24 cellular contexts compared by ENCODE assay signal in the genomic region with DNA sequence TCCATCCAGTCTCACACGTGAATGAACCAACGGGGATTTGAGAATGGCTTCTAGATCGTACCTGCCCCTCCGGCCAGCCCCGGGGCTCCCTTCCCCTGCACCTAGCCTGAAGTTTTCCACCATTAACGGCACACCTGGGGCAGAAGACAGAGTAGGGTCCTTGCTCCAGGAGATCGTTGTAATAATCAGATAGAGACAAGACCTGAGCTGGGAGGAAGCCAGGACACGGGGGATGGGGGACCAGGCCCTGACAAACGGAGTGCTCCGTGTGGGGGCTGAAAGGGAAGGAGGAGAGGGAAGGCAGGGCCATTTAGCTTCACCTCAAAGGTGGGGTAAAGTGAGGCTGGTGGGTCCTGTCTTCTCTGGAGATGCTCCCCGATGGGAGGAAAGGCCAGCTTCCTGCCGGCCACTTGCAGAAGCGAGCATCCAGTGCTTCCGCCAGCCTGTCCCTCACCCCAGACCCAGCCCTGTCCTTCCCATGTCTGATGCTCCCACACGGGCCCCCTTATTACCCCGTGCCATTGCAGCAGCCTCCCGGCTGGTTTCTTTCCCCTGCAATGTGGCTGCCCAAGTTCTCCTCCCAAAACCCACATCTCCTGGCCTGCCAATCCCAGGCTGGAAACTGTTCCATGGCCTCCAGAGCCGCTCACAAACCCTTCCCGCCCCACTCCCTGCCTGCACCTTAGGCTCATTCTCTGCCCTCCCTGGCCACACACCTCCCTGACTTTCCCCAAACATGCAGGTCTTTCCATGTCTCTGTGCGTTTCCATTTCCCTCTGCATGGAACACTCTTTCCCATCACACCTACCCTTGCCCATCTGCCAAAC.
DNase-seq lines count a peak whose midpoint lies in the region; ATAC-seq and TF ChIP-seq lines count a peak whose summit lies in the region.
"Had no signal": no experiment of that assay in that cellular context is flagged by ENCODE, and none has a peak within 500 bp of the region (broad histone marks: within the 10 kb centered on the region; RNA-seq: fewer than 3 reads in every experiment).

No MANE protein-coding gene starts in this region.

- no peak for DNase-seq in activated naive CD4-positive, alpha-beta T cell treated with anti-CD3 and anti-CD28 coated beads, Interleukin-2, amount 10 ng/mL, durations not matched to agents 7 days and 5 days
- no peak for DNase-seq in activated naive CD4-positive, alpha-beta T cell (lab: John Stamatoyannopoulos, UW)
- no peak for DNase-seq in WTC11 (ENCODE audit: low spot score)
- peak; percentile 68 for DNase-seq in spleen
- DNase-seq in NCI-H526 (lab: John Stamatoyannopoulos, UW), result no peak
- DNase-seq: activated CD4-positive, alpha-beta T cell treated with anti-CD3 and anti-CD28 coated beads for 36 hours; activated CD8-positive, alpha-beta memory T cell treated with anti-CD3 and anti-CD28 coated beads, Interleukin-2, amount 10 ng/mL, durations not matched to agents 7 days and 5 days; effector CD4-positive, alpha-beta T cell; esophagus squamous epithelium; GDM1; GOT3; immature natural killer cell; lower lobe of right lung; naive B cell; NCI-H1417 treated with DMSO at 0.1 percent for 48 hours; NCI-H2227 treated with DMSO at 0.1 percent for 48 hours; PC-3; small intestine; stimulated activated CD4-positive, alpha-beta T cell treated with anti-CD3 and anti-CD28 coated beads, Interleukin-4, amount 100 ng/mL, for 24 hours had no signal

- TF ChIP-seq CTCF in WTC11 (IDR thresholded peaks at IDR 0.05) (no peak), spleen (IDR thresholded peaks at IDR 0.05 in 8 of 11, conservative IDR thresholded peaks at IDR 0.05 in 3 of 11) (no peak)

- H3K27me3 ChIP-seq in layer of hippocampus (ENCODE audit: control insufficient read depth, insufficient read depth, low read length) (no peaks in the 10 kb centered on the region), spleen (replicated peaks in 1 of 7) (peaks cover 0 to 36% (median 0%) of the 10 kb centered on the region in 7 donors)

- H3K27ac ChIP-seq in layer of hippocampus (ENCODE audit: low read depth, low read length), result peak overlapping the region; percentile 83
- peak overlapping the region in 4 of 8 donors; percentile 69 to 77 (median 74) for H3K27ac ChIP-seq in spleen
- H3K27ac ChIP-seq: lower lobe of right lung had no signal

- H3K27me3 Mint-ChIP-seq in activated naive CD4-positive, alpha-beta T cell treated with anti-CD3 and anti-CD28 coated beads, Interleukin-2, amount 10 ng/mL, durations not matched to agents 7 days and 5 days, result peaks cover 66% of the 10 kb centered on the region
- peaks cover 15% of the 10 kb centered on the region for H3K27me3 Mint-ChIP-seq in WTC11 (ENCODE audit: low read depth)
- H3K27me3 Mint-ChIP-seq: central memory CD8-positive, alpha-beta T cell had no signal

- WGBS in spleen, 5 donors, result 75 to 90% (median 84%) methylated on average over 20 of the region's 20 CpGs

- CTCF ChIA-PET in activated naive CD4-positive, alpha-beta T cell treated with anti-CD3 and anti-CD28 coated beads, Interleukin-2, amount 10 ng/mL, durations not matched to agents 7 days and 5 days (lab: Charles Lee), result no interaction called here
- CTCF ChIA-PET in WTC11 (lab: Charles Lee), result interaction anchor here (0.9 to 1.8 kb wide), 4 partner anchors 14 to 262 kb away, joined by 3 to 7 read pairs (median 4); no protein-coding TSS in a partner anchor

- H3K9me3 Mint-ChIP-seq in activated naive CD4-positive, alpha-beta T cell treated with anti-CD3 and anti-CD28 coated beads, Interleukin-2, amount 10 ng/mL, durations not matched to agents 7 days and 5 days, result peaks cover 2% of the 10 kb centered on the region
- peaks cover 23% of the 10 kb centered on the region for H3K9me3 Mint-ChIP-seq in WTC11
- H3K9me3 Mint-ChIP-seq: activated T-helper 2 cell treated with anti-CD3 and anti-CD28 coated beads, Interferon-gamma antibody, Interleukin-2, Interleukin-4, amounts not matched to agents 10 μg/mL and 5 μg/mL and 100 μg/mL, durations not matched to agents 14 hours and 24 hours and 36 hours; central memory CD8-positive, alpha-beta T cell; immature natural killer cell; naive B cell had no signal

- H3K4me1 ChIP-seq in spleen, result peaks cover 4 to 42% (median 22%) of the 10 kb centered on the region in 6 donors

- TF ChIP-seq POLR2A in spleen (IDR thresholded peaks at IDR 0.05), result no peak

- H3K4me3 Mint-ChIP-seq in activated naive CD4-positive, alpha-beta T cell treated with anti-CD3 and anti-CD28 coated beads, Interleukin-2, amount 10 ng/mL, durations not matched to agents 7 days and 5 days, result no peak overlapping the region
- H3K4me3 Mint-ChIP-seq in WTC11, result peak overlapping the region; percentile 80
- H3K4me3 Mint-ChIP-seq: activated CD4-positive, alpha-beta T cell treated with anti-CD3 and anti-CD28 coated beads for 36 hours; activated CD8-positive, alpha-beta memory T cell treated with anti-CD3 and anti-CD28 coated beads, Interleukin-2, amount 10 ng/mL, durations not matched to agents 7 days and 5 days; central memory CD8-positive, alpha-beta T cell had no signal

- H3K4me3 ChIP-seq in spleen, result no peak overlapping the region
- H3K4me3 ChIP-seq: lower lobe of right lung had no signal

- no peaks in the 10 kb centered on the region for H3K36me3 ChIP-seq in spleen
- H3K36me3 ChIP-seq: esophagus squamous epithelium, lower lobe of right lung had no signal

- ATAC-seq in WTC11, result no peak
- ATAC-seq in GM18907 (IDR thresholded peaks at IDR 0.05; ENCODE audit: unreplicated experiment), result no peak
- no peak for ATAC-seq in HG02588 (IDR thresholded peaks at IDR 0.05; ENCODE audit: unreplicated experiment)
- ATAC-seq: activated CD4-positive, alpha-beta T cell treated with anti-CD3 and anti-CD28 coated beads for 36 hours; activated CD8-positive, alpha-beta memory T cell treated with anti-CD3 and anti-CD28 coated beads, Interleukin-2, amount 10 ng/mL, durations not matched to agents 7 days and 5 days; lower lobe of right lung; PC-3 had no signal

- peak overlapping the region; percentile 13 for H3K27ac Mint-ChIP-seq in activated naive CD4-positive, alpha-beta T cell treated with anti-CD3 and anti-CD28 coated beads, Interleukin-2, amount 10 ng/mL, durations not matched to agents 7 days and 5 days
- H3K27ac Mint-ChIP-seq in WTC11, result no peak overlapping the region
- H3K27ac Mint-ChIP-seq: activated CD4-positive, alpha-beta T cell treated with anti-CD3 and anti-CD28 coated beads for 36 hours; activated CD8-positive, alpha-beta memory T cell treated with anti-CD3 and anti-CD28 coated beads, Interleukin-2, amount 10 ng/mL, durations not matched to agents 7 days and 5 days; activated T-helper 2 cell treated with anti-CD3 and anti-CD28 coated beads, Interferon-gamma antibody, Interleukin-2, Interleukin-4, amounts not matched to agents 10 μg/mL and 5 μg/mL and 100 μg/mL, durations not matched to agents 14 hours and 24 hours and 36 hours; naive B cell had no signal

- peaks cover 0 to 10% (median 5%) of the 10 kb centered on the region in 8 donors for H3K9me3 ChIP-seq in spleen

- POLR2A ChIA-PET in WTC11 (lab: Charles Lee), result interaction anchor here (0.6 kb wide), 1 partner anchor 24 kb away, joined by 10 read pairs; no protein-coding TSS in a partner anchor

- H3K4me1 Mint-ChIP-seq in activated naive CD4-positive, alpha-beta T cell treated with anti-CD3 and anti-CD28 coated beads, Interleukin-2, amount 10 ng/mL, durations not matched to agents 7 days and 5 days, result peaks cover 6% of the 10 kb centered on the region
- H3K4me1 Mint-ChIP-seq in WTC11, result peaks cover 37% of the 10 kb centered on the region
- H3K4me1 Mint-ChIP-seq: central memory CD8-positive, alpha-beta T cell had no signal

- intact Hi-C loops in spleen (cut with DNase I; ENCODE audit: low total_unique reads), result no loop called here

- no peaks in the 10 kb centered on the region for H3K36me3 Mint-ChIP-seq in activated naive CD4-positive, alpha-beta T cell treated with anti-CD3 and anti-CD28 coated beads, Interleukin-2, amount 10 ng/mL, durations not matched to agents 7 days and 5 days
- H3K36me3 Mint-ChIP-seq in WTC11, result peaks cover 20% of the 10 kb centered on the region
- H3K36me3 Mint-ChIP-seq: activated CD8-positive, alpha-beta memory T cell treated with anti-CD3 and anti-CD28 coated beads, Interleukin-2, amount 10 ng/mL, durations not matched to agents 7 days and 5 days; immature natural killer cell; naive B cell had no signal

TF ChIP-seq in WTC11, 78 proteins besides CTCF, POLR2A, EP300 and RAD21:
- no peak for TF ChIP-seq JAZF1 (CRISPR knock-in tag; IDR thresholded peaks at IDR 0.05)
- TF ChIP-seq GTF2I (CRISPR knock-in tag; conservative IDR thresholded peaks at IDR 0.05), result no peak
- no peak for TF ChIP-seq JUN (CRISPR knock-in tag; IDR thresholded peaks at IDR 0.05)
- TF ChIP-seq CBFB (CRISPR knock-in tag; IDR thresholded peaks at IDR 0.05; ENCODE audit: low read depth), result no peak
- TF ChIP-seq TP53 (CRISPR knock-in tag; IDR thresholded peaks at IDR 0.05), result no peak
- TF ChIP-seq, protein P1, sequence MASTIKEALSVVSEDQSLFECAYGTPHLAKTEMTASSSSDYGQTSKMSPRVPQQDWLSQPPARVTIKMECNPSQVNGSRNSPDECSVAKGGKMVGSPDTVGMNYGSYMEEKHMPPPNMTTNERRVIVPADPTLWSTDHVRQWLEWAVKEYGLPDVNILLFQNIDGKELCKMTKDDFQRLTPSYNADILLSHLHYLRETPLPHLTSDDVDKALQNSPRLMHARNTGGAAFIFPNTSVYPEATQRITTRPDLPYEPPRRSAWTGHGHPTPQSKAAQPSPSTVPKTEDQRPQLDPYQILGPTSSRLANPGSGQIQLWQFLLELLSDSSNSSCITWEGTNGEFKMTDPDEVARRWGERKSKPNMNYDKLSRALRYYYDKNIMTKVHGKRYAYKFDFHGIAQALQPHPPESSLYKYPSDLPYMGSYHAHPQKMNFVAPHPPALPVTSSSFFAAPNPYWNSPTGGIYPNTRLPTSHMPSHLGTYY (CRISPR knock-in tag; IDR thresholded peaks at IDR 0.05), result no peak
